ENCODE assay signal across 17 cellular contexts in the genomic region with DNA sequence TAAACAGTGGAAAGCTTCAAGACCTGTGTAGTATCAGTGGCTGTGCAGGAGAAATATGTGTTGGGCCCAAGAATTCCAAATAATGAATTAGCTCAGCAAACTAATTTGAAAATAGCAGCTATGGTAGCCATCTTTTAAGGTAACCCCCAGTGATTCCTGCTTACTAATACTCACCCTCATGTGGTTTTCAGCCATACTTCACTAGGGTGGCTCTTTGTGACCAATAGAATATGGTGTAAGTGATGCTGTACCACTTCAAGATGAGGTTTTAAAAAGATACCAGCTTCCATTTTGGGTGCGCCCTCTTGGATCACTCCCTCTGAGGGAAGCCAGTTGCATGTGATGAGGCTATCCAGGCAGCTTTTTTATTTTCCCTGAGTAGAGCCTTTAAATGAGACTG. TPM values are rescaled to one million over a fixed set of nuclear protein-coding genes. Genes with fewer than 3 reads are reported as not detected.
DNase-seq lines count a peak whose midpoint lies in the region; ATAC-seq and TF ChIP-seq lines count a peak whose summit lies in the region.
"Had no signal": no experiment of that assay in that cellular context is flagged by ENCODE, and none has a peak within 500 bp of the region (broad histone marks: within the 10 kb centered on the region; RNA-seq: fewer than 3 reads in every experiment).

No MANE protein-coding gene starts in this region.

- peak overlapping the region; percentile 11 for H3K27ac Mint-ChIP-seq in CD4-positive, alpha-beta T cell
- H3K27ac Mint-ChIP-seq in CD8-positive, alpha-beta T cell = peak overlapping the region; percentile 55
- H3K27ac Mint-ChIP-seq: H9 had no signal

- POLR2A ChIA-PET in CD4-positive, alpha-beta T cell (lab: Charles Lee) = interaction anchor here (0.6 to 1.5 kb wide), 3 partner anchors 9 to 58 kb away, joined by 3 to 7 read pairs (median 4); a partner anchor contains a TSS
- POLR2A ChIA-PET in CD8-positive, alpha-beta T cell (lab: Charles Lee) = no interaction called here

- peaks cover 8% of the 10 kb centered on the region for H3K36me3 ChIP-seq in CD8-positive, alpha-beta T cell (ENCODE audit: insufficient read depth, low read length)
- peaks cover 8% of the 10 kb centered on the region for H3K36me3 ChIP-seq in osteoblast (ENCODE audit: insufficient read depth, low read length)

- DNase-seq in CD4-positive, alpha-beta T cell = no peak
- no peak for DNase-seq in CD8-positive, alpha-beta T cell
- DNase-seq in OCI-M1 (lab: John Stamatoyannopoulos, UW) = peak; percentile 85
- no peak for DNase-seq in osteoblast (ENCODE audit: insufficient read length, low spot score, missing footprints)
- DNase-seq in posterior vena cava (ENCODE audit: low spot score) = no peak
- DNase-seq: BE2C; Caco-2; CD8-positive, alpha-beta memory T cell; DND-41; GDM1; GM23248; H9 had no signal

- no peak for ATAC-seq in CD4-positive, alpha-beta T cell (ENCODE audit: poor library complexity)
- ATAC-seq in CD8-positive, alpha-beta T cell = no peak
- ATAC-seq in GM21390 (IDR thresholded peaks at IDR 0.05; ENCODE audit: unreplicated experiment) = no peak
- ATAC-seq in HG03095 (IDR thresholded peaks at IDR 0.05; ENCODE audit: unreplicated experiment) = no peak
- ATAC-seq: A549, HepG2 had no signal

- H3K9me3 ChIP-seq in CD4-positive, alpha-beta T cell (ENCODE audit: control insufficient read depth, low read length) = no peaks in the 10 kb centered on the region
- H3K9me3 ChIP-seq in CD8-positive, alpha-beta T cell (ENCODE audit: low read length) = no peaks in the 10 kb centered on the region
- no peaks in the 10 kb centered on the region for H3K9me3 ChIP-seq in osteoblast (ENCODE audit: low read depth, low read length)
- H3K9me3 ChIP-seq: A549, BE2C, Caco-2 had no signal

- H3K36me3 Mint-ChIP-seq in CD4-positive, alpha-beta T cell (ENCODE audit: low read depth) = peaks cover 65% of the 10 kb centered on the region
- peaks cover 32% of the 10 kb centered on the region for H3K36me3 Mint-ChIP-seq in CD8-positive, alpha-beta T cell

- intact Hi-C loops in CD4-positive, alpha-beta T cell (cut with DNase I, micrococcal nuclease) = loop anchor here in 1 of 2 experiments (5.0 to 10.0 kb wide), 2 partner anchors 59 to 534 kb away; a partner anchor contains a TSS
- intact Hi-C loops in CD8-positive, alpha-beta T cell (cut with DNase I, micrococcal nuclease) = loop anchor here (5.0 kb wide), 1 partner anchor 54 kb away; no protein-coding TSS in a partner anchor
- intact Hi-C loops in posterior vena cava (cut with DNase I) = no loop called here

- H3K27ac ChIP-seq in CD4-positive, alpha-beta T cell (ENCODE audit: low read depth, low read length) = no peak overlapping the region
- no peak overlapping the region for H3K27ac ChIP-seq in CD8-positive, alpha-beta T cell (ENCODE audit: low read depth, low read length)
- H3K27ac ChIP-seq in osteoblast (ENCODE audit: low read depth, low read length) = peak overlapping the region; percentile 5
- H3K27ac ChIP-seq: A549, C4-2B, GM23248 had no signal

- H3K4me3 ChIP-seq in CD8-positive, alpha-beta T cell (ENCODE audit: low read depth, low read length) = no peak overlapping the region
- no peak overlapping the region for H3K4me3 ChIP-seq in osteoblast (ENCODE audit: insufficient read depth, low read length)
- H3K4me3 ChIP-seq: A549, GM23248 had no signal

- no peak overlapping the region for H3K4me3 Mint-ChIP-seq in CD4-positive, alpha-beta T cell
- no peak overlapping the region for H3K4me3 Mint-ChIP-seq in CD8-positive, alpha-beta T cell
- H3K4me3 Mint-ChIP-seq: CD8-positive, alpha-beta memory T cell; H9 had no signal

- H3K4me2 ChIP-seq in osteoblast (ENCODE audit: insufficient read depth, low read length) = no peak overlapping the region
- H3K4me2 ChIP-seq: A549 had no signal

- H3K27me3 ChIP-seq in CD4-positive, alpha-beta T cell (ENCODE audit: control insufficient read depth, insufficient read depth, low read length) = no peaks in the 10 kb centered on the region
- H3K27me3 ChIP-seq in CD8-positive, alpha-beta T cell (ENCODE audit: insufficient read depth, low read length) = no peaks in the 10 kb centered on the region
- no peaks in the 10 kb centered on the region for H3K27me3 ChIP-seq in osteoblast (ENCODE audit: insufficient read depth, low read length)
- H3K27me3 ChIP-seq: BE2C had no signal

- H2AFZ ChIP-seq in osteoblast (ENCODE audit: low read length) = no peak overlapping the region
- H2AFZ ChIP-seq: GM23248 had no signal

- CTCF ChIA-PET in CD4-positive, alpha-beta T cell (lab: Charles Lee) = interaction anchor here (1.5 kb wide), 2 partner anchors 18 to 29 kb away, joined by 3 read pairs; no protein-coding TSS in a partner anchor
- CTCF ChIA-PET in CD8-positive, alpha-beta T cell (lab: Charles Lee) = interaction anchor here (1.0 kb wide), 1 partner anchor 116 kb away, joined by 4 read pairs; no protein-coding TSS in a partner anchor

- H3K27me3 Mint-ChIP-seq in CD4-positive, alpha-beta T cell = no peaks in the 10 kb centered on the region
- H3K27me3 Mint-ChIP-seq in CD8-positive, alpha-beta T cell (ENCODE audit: low read depth) = no peaks in the 10 kb centered on the region
- H3K27me3 Mint-ChIP-seq: CD8-positive, alpha-beta memory T cell had no signal

- no peaks in the 10 kb centered on the region for H3K9me3 Mint-ChIP-seq in CD4-positive, alpha-beta T cell
- H3K9me3 Mint-ChIP-seq in CD8-positive, alpha-beta T cell = no peaks in the 10 kb centered on the region
- H3K9me3 Mint-ChIP-seq: CD8-positive, alpha-beta memory T cell; H9 had no signal

- no peak for TF ChIP-seq CTCF in CD4-positive, alpha-beta T cell (IDR thresholded peaks at IDR 0.05)
- no peak for TF ChIP-seq CTCF in CD8-positive, alpha-beta T cell (IDR thresholded peaks at IDR 0.05)
- TF ChIP-seq CTCF in osteoblast (IDR thresholded peaks at IDR 0.05; ENCODE audit: extremely low read depth, low read depth, low read length) = no peak

- H3K4me1 Mint-ChIP-seq in CD4-positive, alpha-beta T cell (ENCODE audit: low read depth) = peaks cover 33% of the 10 kb centered on the region
- H3K4me1 Mint-ChIP-seq in CD8-positive, alpha-beta T cell (ENCODE audit: low read depth) = peaks cover 29% of the 10 kb centered on the region

- H3K79me2 ChIP-seq in osteoblast (ENCODE audit: insufficient read depth, low read length) = peaks cover 90% of the 10 kb centered on the region

- H4K20me1 ChIP-seq in osteoblast (ENCODE audit: insufficient read depth, low read length) = peaks cover 4% of the 10 kb centered on the region

- no peaks in the 10 kb centered on the region for H3K4me1 ChIP-seq in CD8-positive, alpha-beta T cell (ENCODE audit: insufficient read depth, low read length)
- peaks cover 12% of the 10 kb centered on the region for H3K4me1 ChIP-seq in osteoblast (ENCODE audit: insufficient read depth, low read length)
- H3K4me1 ChIP-seq: A549 had no signal

RNA-seq across cellular contexts. Expression of a gene that starts 58.2 kb away (rescaled TPM):
- total RNA-seq in CD4-positive, alpha-beta T cell = 100 to 1,000 TPM; 141 to 149 TPM
- total RNA-seq in CD8-positive, alpha-beta T cell = 100 to 1,000 TPM; 140 to 159 TPM
- 81.3 and 84.3 TPM in 2 replicates for total RNA-seq in osteoblast
- 10 to 100 TPM; 36.2 to 41.0 TPM for total RNA-seq in posterior vena cava

Comparison
In these comparisons a context has a peak if more than half of its experiments do, and no peak if none do; other contexts are left out.
1. intact Hi-C loops: an anchor here in CD8-positive, alpha-beta T cell (5.0 kb wide); none called in posterior vena cava.